8 cellular contexts compared by ENCODE assay signal in the genomic region with DNA sequence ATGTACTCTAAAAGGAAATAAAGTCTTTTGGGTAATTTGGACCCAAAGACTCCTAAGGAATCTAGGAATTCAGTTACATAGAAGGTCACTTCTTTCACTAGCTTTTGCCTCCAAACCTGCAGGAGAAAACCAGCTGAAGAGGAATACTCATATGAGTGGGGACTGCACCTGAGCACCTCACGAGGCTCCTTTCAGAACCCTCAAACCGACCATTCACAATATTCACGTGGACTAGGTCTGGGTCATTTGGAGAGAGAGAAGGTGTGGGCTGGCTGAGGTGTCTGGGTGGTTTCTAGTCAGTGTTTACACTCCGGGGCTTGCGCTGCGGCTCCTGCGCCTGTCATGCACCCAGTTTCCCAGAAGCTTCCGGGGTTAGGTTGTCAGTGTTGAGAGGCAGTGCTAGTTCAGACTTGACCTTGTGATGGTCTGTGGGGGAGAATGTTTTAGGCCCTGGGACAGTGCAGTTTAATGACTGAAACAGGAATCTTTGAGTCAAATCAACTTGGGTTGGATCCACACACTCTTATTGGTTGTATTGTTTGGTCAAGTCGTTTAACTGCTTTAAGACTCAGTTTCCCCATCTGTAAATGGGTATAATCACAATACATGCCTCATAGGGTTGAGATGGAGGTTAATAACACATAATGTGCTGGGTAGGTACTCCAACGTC.
DNase-seq lines count a peak whose midpoint lies in the region; ATAC-seq and TF ChIP-seq lines count a peak whose summit lies in the region.

No MANE protein-coding gene starts in this region.

- in situ Hi-C loops in mammary epithelial cell (cut with MboI; ENCODE audit: low sequenced_read_pairs in 2 of 2) (no loop called here), brain microvascular endothelial cell (cut with HindIII; ENCODE audit: low pct_ligation_motif_present, low sequenced_read_pairs) (no loop called here)

- dilution Hi-C loops in mammary epithelial cell (cut with HindIII; ENCODE audit: low sequenced_read_pairs), result no loop called here

- H3K4me2 ChIP-seq in DOHH2 (ENCODE audit: low read length) (peak overlapping the region; percentile 60), mammary epithelial cell (ENCODE audit: insufficient read depth, low read depth, low read length) (peak overlapping the region; percentile 61)

- no peaks in the 10 kb centered on the region for H3K9me3 ChIP-seq in DOHH2 (ENCODE audit: control insufficient read depth, insufficient read depth, low read length)
- no peaks in the 10 kb centered on the region for H3K9me3 ChIP-seq in Peyer's patch
- H3K9me3 ChIP-seq in mammary epithelial cell (replicated peaks; ENCODE audit: insufficient read depth, low read length), result no peaks in the 10 kb centered on the region

- peaks cover 6% of the 10 kb centered on the region; the same call in 1 of the 2 replicates for H3F3A ChIP-seq in DOHH2 (ENCODE audit: control insufficient read depth, insufficient read depth)

- no TSS peak for BruUV-seq in mammary epithelial cell (replicated peaks; lab: Mats Ljungman, UMichigan)

- no peaks in the 10 kb centered on the region for H3K36me3 ChIP-seq in DOHH2 (ENCODE audit: control insufficient read depth, low read length)
- H3K36me3 ChIP-seq in Peyer's patch, result no peaks in the 10 kb centered on the region
- H3K36me3 ChIP-seq in mammary epithelial cell (ENCODE audit: insufficient read depth, low read length), result no peaks in the 10 kb centered on the region
- H3K36me3 ChIP-seq in brain microvascular endothelial cell (replicated peaks), result no peaks in the 10 kb centered on the region

- H3K4me3 ChIP-seq in DOHH2 (ENCODE audit: low read length) (peak overlapping the region; percentile 50), Peyer's patch (peak overlapping the region in 2 of 4 donors; percentile 5 to 10), mammary epithelial cell (replicated peaks in 1 of 3; ENCODE audit: insufficient read depth in 1 of 3, low read depth in 2 of 3, low read length in 3 of 3) (no peak overlapping the region), brain microvascular endothelial cell (ENCODE audit: low read depth, low read length) (no peak overlapping the region)

- peaks cover 98% of the 10 kb centered on the region for H3K4me1 ChIP-seq in DOHH2 (ENCODE audit: control insufficient read depth, low read length)
- peaks cover 0 to 41% (median 19%) of the 10 kb centered on the region in 4 donors for H3K4me1 ChIP-seq in Peyer's patch
- peaks cover 55% of the 10 kb centered on the region for H3K4me1 ChIP-seq in mammary epithelial cell (ENCODE audit: insufficient read depth, low read length)

- WGBS in mammary epithelial cell (ENCODE audit: low coverage, missing lambda C conversion rate), result 61% methylated on average over 10 of the region's 10 CpGs

- H3K27ac ChIP-seq in DOHH2 (ENCODE audit: low read depth, low read length) (peak overlapping the region; percentile 65), Peyer's patch (peak overlapping the region; percentile 36 to 69 (median 68)), mammary epithelial cell (ENCODE audit: insufficient read depth, low read depth, low read length) (peak overlapping the region; percentile 96), brain microvascular endothelial cell (no peak overlapping the region)

- no peaks in the 10 kb centered on the region for H4K20me1 ChIP-seq in DOHH2 (ENCODE audit: control insufficient read depth, insufficient read depth, low read depth, low read length)
- H4K20me1 ChIP-seq in mammary epithelial cell (ENCODE audit: insufficient read depth, low read length), result no peaks in the 10 kb centered on the region

- DNase-seq in Peyer's patch (peak in 2 of 3 donors; percentile 76 to 84), mammary epithelial cell (peak; percentile 94), DMS53 treated with DMSO at 0.1 percent for 48 hours (lab: John Stamatoyannopoulos, UW; ENCODE audit: unreplicated experiment) (no peak), brain microvascular endothelial cell (no peak), COR-L47 (lab: John Stamatoyannopoulos, UW) (no peak)
- peak; percentile 47 for DNase-seq in stimulated activated CD4-positive, alpha-beta T cell treated with anti-CD3 and anti-CD28 coated beads, Interleukin-4, amount 100 ng/mL, for 1 hour

- no peak overlapping the region for H2AFZ ChIP-seq in mammary epithelial cell (ENCODE audit: low read depth, low read length)

- H3K79me2 ChIP-seq in DOHH2 (ENCODE audit: control insufficient read depth, low read length) (peaks cover 84% of the 10 kb centered on the region), mammary epithelial cell (ENCODE audit: insufficient read depth, low read length) (peaks cover 81% of the 10 kb centered on the region)

- intact Hi-C loops in mammary epithelial cell (cut with micrococcal nuclease), result no loop called here

- TF ChIP-seq CTCF in DOHH2 (IDR thresholded peaks at IDR 0.05; ENCODE audit: low read depth, low read length, poor library complexity, severe bottlenecking), result no peak
- no peak for TF ChIP-seq CTCF in Peyer's patch (IDR thresholded peaks at IDR 0.05)
- TF ChIP-seq CTCF in mammary epithelial cell (conservative IDR thresholded peaks at IDR 0.05 in 1 of 2, IDR thresholded peaks at IDR 0.05 in 1 of 2; ENCODE audit: extremely low read depth in 1 of 2, insufficient read depth in 1 of 2, low read depth in 1 of 2, low read length in 2 of 2), result no peak
- TF ChIP-seq CTCF in brain microvascular endothelial cell (IDR thresholded peaks at IDR 0.05; ENCODE audit: low read depth, low read length, missing control alignments), result no peak

- TF ChIP-seq POLR2A in Peyer's patch (IDR thresholded peaks at IDR 0.05), result no peak

- peak overlapping the region; percentile 88 for H3K9ac ChIP-seq in mammary epithelial cell (ENCODE audit: insufficient read depth, low read length)

- CTCF ChIA-PET in mammary epithelial cell (lab: Charles Lee; ENCODE audit: low non-redundant PET), result no interaction called here

- H3K27me3 ChIP-seq in DOHH2 (ENCODE audit: control insufficient read depth, low read length), result no peaks in the 10 kb centered on the region
- no peaks in the 10 kb centered on the region for H3K27me3 ChIP-seq in Peyer's patch
- no peaks in the 10 kb centered on the region for H3K27me3 ChIP-seq in mammary epithelial cell (ENCODE audit: insufficient read depth, low read length)
- no peaks in the 10 kb centered on the region for H3K27me3 ChIP-seq in brain microvascular endothelial cell (replicated peaks)

- no peaks in the 10 kb centered on the region for H3K9me2 ChIP-seq in DOHH2 (replicated peaks; ENCODE audit: control insufficient read depth, low read length)

- peak; percentile 80 for ATAC-seq in GM21619 (IDR thresholded peaks at IDR 0.05; ENCODE audit: unreplicated experiment)

Comparison
In these comparisons a context has a peak if more than half of its experiments do, and no peak if none do; other contexts are left out.
1. DNase-seq: peak in Peyer's patch (2 of 3), mammary epithelial cell (single experiment) and stimulated activated CD4-positive, alpha-beta T cell treated with anti-CD3 and anti-CD28 coated beads, Interleukin-4, amount 100 ng/mL, for 1 hour (single experiment); none in DMS53 treated with DMSO at 0.1 percent for 48 hours (single experiment), brain microvascular endothelial cell (single experiment) and COR-L47 (single experiment).